Comparison of ENCODE assay signal across 8 cellular contexts in genomic region chr15:40942337-40942854, GRCh38. TPM values are rescaled to one million over a fixed set of nuclear protein-coding genes. Genes with fewer than 3 reads are reported as not detected.
A peak's percentile ranks its signal among the peaks of the same experiment; 100 is the strongest.
DNase-seq lines count a peak whose midpoint lies in the region; ATAC-seq, FAIRE-seq and TF ChIP-seq lines count a peak whose summit lies in the region.

No MANE protein-coding gene starts in this region.

- no TSS peak for BruUV-seq in K562 (replicated peaks; lab: Mats Ljungman, UMichigan)

- H3K9me2 ChIP-seq in DOHH2 (replicated peaks; ENCODE audit: control insufficient read depth, low read length), result no peaks in the 10 kb centered on the region
- H3K9me2 ChIP-seq in Karpas-422 (replicated peaks; ENCODE audit: insufficient read depth, low read length), result no peaks in the 10 kb centered on the region

- peak overlapping the region; percentile 76 for H3K9ac ChIP-seq in Karpas-422 (ENCODE audit: low read length)
- peak overlapping the region; percentile 57 to 88; a peak in 3 of 4 replicates for H3K9ac ChIP-seq in K562 (ENCODE audit: insufficient read depth in 1 of 2, low read depth in 2 of 2, low read length in 2 of 2)

- in situ Hi-C loops in K562 (cut with MboI), result no loop called here

- H3K4me3 ChIP-seq in DOHH2 (ENCODE audit: low read length), result peak overlapping the region; percentile 82
- H3K4me3 ChIP-seq in Karpas-422 (ENCODE audit: low read length), result peak overlapping the region; percentile 70
- H3K4me3 ChIP-seq in K562, result peak overlapping the region; percentile 56
- peak overlapping the region; percentile 42 to 57 (median 49) for H3K4me3 ChIP-seq in right lobe of liver
- peak overlapping the region; percentile 46 to 69 (median 55) for H3K4me3 ChIP-seq in upper lobe of left lung

- POLR2A ChIA-PET in K562 (lab: Yijun Ruan, JAX), result interaction anchor here (0.6 to 3.6 kb wide), 7 partner anchors 10 to 511 kb away, joined by 3 to 17 read pairs (median 4); partner anchors contain the start of gene CHAC1

- H4K20me1 ChIP-seq in DOHH2 (ENCODE audit: control insufficient read depth, insufficient read depth, low read depth, low read length), result no peaks in the 10 kb centered on the region
- H4K20me1 ChIP-seq in Karpas-422 (ENCODE audit: insufficient read depth, low read depth, low read length), result no peaks in the 10 kb centered on the region
- H4K20me1 ChIP-seq in K562 (replicated peaks; ENCODE audit: control insufficient read depth, insufficient read depth, low read length), result no peaks in the 10 kb centered on the region

- H3K79me2 ChIP-seq in DOHH2 (ENCODE audit: control insufficient read depth, low read length) (no peaks in the 10 kb centered on the region), Karpas-422 (ENCODE audit: low read length) (no peaks in the 10 kb centered on the region), K562 (ENCODE audit: control insufficient read depth, insufficient read depth, low read length) (no peaks in the 10 kb centered on the region)

- WGBS in K562 (ENCODE audit: insufficient coverage, low coverage, missing lambda C conversion rate), result 40% methylated on average over 14 of the region's 15 CpGs
- WGBS in right lobe of liver (ENCODE audit: insufficient coverage, low coverage, low lambda C conversion rate, missing lambda C conversion rate), result 32% methylated on average over 13 of the region's 15 CpGs
- 14 to 30% methylated on average over 11 to 15 of the region's 15 CpGs for WGBS in upper lobe of left lung, 2 donors

- H3K27me3 ChIP-seq in DOHH2 (ENCODE audit: control insufficient read depth, low read length) (no peaks in the 10 kb centered on the region), Karpas-422 (ENCODE audit: low read length) (no peaks in the 10 kb centered on the region), K562 (ENCODE audit: control insufficient read depth in 2 of 2, insufficient read depth in 2 of 2, low read length in 2 of 2) (peaks cover 2 to 13% of the 10 kb centered on the region in 2 experiments; a peak in 3 of 5 replicates), right lobe of liver (no peaks in the 10 kb centered on the region), upper lobe of left lung (no peaks in the 10 kb centered on the region)

- ATAC-seq in K562, result no peak; the same call in 2 of the 3 replicates
- ATAC-seq in right lobe of liver, result no peak
- no peak for ATAC-seq in upper lobe of left lung (ENCODE audit: low FRiP score in 2 of 2)
- no peak for ATAC-seq in GM21367 (IDR thresholded peaks at IDR 0.05; ENCODE audit: unreplicated experiment)

- DNase-seq in Karpas-422 (no peak), K562 (ENCODE audit: extremely low read depth in 1 of 4, low spot score in 3 of 4) (no peak), right lobe of liver (no peak), upper lobe of left lung (no peak), NCI-H2107 treated with DMSO at 0.1 percent for 48 hours (lab: John Stamatoyannopoulos, UW; ENCODE audit: unreplicated experiment) (no peak), GF-D8 (lab: John Stamatoyannopoulos, UW) (no peak)

- H3K9me3 ChIP-seq in DOHH2 (ENCODE audit: control insufficient read depth, insufficient read depth, low read length) (no peaks in the 10 kb centered on the region), Karpas-422 (ENCODE audit: low read length) (no peaks in the 10 kb centered on the region), K562 (replicated peaks; ENCODE audit: control insufficient read depth, insufficient read depth, low read depth, low read length) (no peaks in the 10 kb centered on the region), right lobe of liver (no peaks in the 10 kb centered on the region), upper lobe of left lung (no peaks in the 10 kb centered on the region)

- peak; percentile 4 for TF ChIP-seq CTCF in DOHH2 (IDR thresholded peaks at IDR 0.05; ENCODE audit: low read depth, low read length, poor library complexity, severe bottlenecking)
- TF ChIP-seq CTCF in K562 (IDR thresholded peaks at IDR 0.05 in 2 of 3, conservative IDR thresholded peaks at IDR 0.05 in 1 of 3; ENCODE audit: insufficient read depth in 2 of 3, low read depth in 1 of 3, low read length in 3 of 3), result no peak
- no peak for TF ChIP-seq CTCF in right lobe of liver (IDR thresholded peaks at IDR 0.05)
- no peak for TF ChIP-seq CTCF in upper lobe of left lung (IDR thresholded peaks at IDR 0.05)

- TF ChIP-seq RAD21 in K562 (CRISPR knock-in tag; conservative IDR thresholded peaks at IDR 0.05 in 1 of 2, IDR thresholded peaks at IDR 0.05 in 1 of 2), result no peak

- TF ChIP-seq EP300 in K562 (IDR thresholded peaks at IDR 0.05; ENCODE audit: low read length), result no peak
- TF ChIP-seq EP300 in upper lobe of left lung (IDR thresholded peaks at IDR 0.05), result no peak

- H3K36me3 ChIP-seq in DOHH2 (ENCODE audit: control insufficient read depth, low read length) (no peaks in the 10 kb centered on the region), Karpas-422 (ENCODE audit: insufficient read depth, low read length) (no peaks in the 10 kb centered on the region), K562 (ENCODE audit: control insufficient read depth, insufficient read depth, low read length) (no peaks in the 10 kb centered on the region), right lobe of liver (no peaks in the 10 kb centered on the region), upper lobe of left lung (peaks cover 0 to 6% (median 0%) of the 10 kb centered on the region in 4 donors)

- intact Hi-C loops in K562 (cut with micrococcal nuclease) (no loop called here), right lobe of liver (cut with DNase I) (no loop called here)

- peaks cover 31% of the 10 kb centered on the region for H3K4me1 ChIP-seq in DOHH2 (ENCODE audit: control insufficient read depth, low read length)
- peaks cover 27% of the 10 kb centered on the region for H3K4me1 ChIP-seq in Karpas-422 (ENCODE audit: low read length)
- peaks cover 5 to 28% of the 10 kb centered on the region in 2 experiments; a peak in 4 of 5 replicates for H3K4me1 ChIP-seq in K562 (replicated peaks in 1 of 2; ENCODE audit: control insufficient read depth in 2 of 2, insufficient read depth in 2 of 2, low read length in 2 of 2)
- peaks cover 0 to 24% (median 9%) of the 10 kb centered on the region in 4 donors for H3K4me1 ChIP-seq in right lobe of liver
- H3K4me1 ChIP-seq in upper lobe of left lung, result peaks cover 43 to 52% (median 49%) of the 10 kb centered on the region in 4 donors

- peak overlapping the region; percentile 92 for H2AFZ ChIP-seq in Karpas-422 (ENCODE audit: low read length)
- H2AFZ ChIP-seq in K562 (ENCODE audit: low read depth, low read length), result peak overlapping the region; percentile 98

- H3F3A ChIP-seq in DOHH2 (ENCODE audit: control insufficient read depth, insufficient read depth), result peaks cover 11% of the 10 kb centered on the region

- no peak for TF ChIP-seq POLR2A in K562 (conservative IDR thresholded peaks at IDR 0.05)
- no peak for TF ChIP-seq POLR2A in right lobe of liver (IDR thresholded peaks at IDR 0.05)
- TF ChIP-seq POLR2A in upper lobe of left lung (IDR thresholded peaks at IDR 0.05), result no peak

- CTCF ChIA-PET in K562 (lab: Yijun Ruan, JAX; ENCODE audit: low intra/inter-chr PET ratio), result interaction anchor here (1.1 kb wide), 1 partner anchor 83 kb away, joined by 3 read pairs; no protein-coding TSS in a partner anchor

- H3K9me1 ChIP-seq in K562 (ENCODE audit: control insufficient read depth, insufficient read depth, low read length), result no peaks in the 10 kb centered on the region

- FAIRE-seq in K562 (lab: Jason Lieb, UNC), result peak; percentile 49

- H3K27ac ChIP-seq in DOHH2 (ENCODE audit: low read depth, low read length) (no peak overlapping the region), Karpas-422 (ENCODE audit: low read length) (no peak overlapping the region), K562 (ENCODE audit: extremely low read depth, low read depth, low read length) (no peak overlapping the region), right lobe of liver (peak overlapping the region; percentile 66 to 78 (median 70)), upper lobe of left lung (peak overlapping the region; percentile 89 to 93 (median 91))

- peak overlapping the region; percentile 94 for H3K4me2 ChIP-seq in DOHH2 (ENCODE audit: low read length)
- H3K4me2 ChIP-seq in Karpas-422 (ENCODE audit: low read depth, low read length, poor library complexity, severe bottlenecking), result peak overlapping the region; percentile 84
- H3K4me2 ChIP-seq in K562 (ENCODE audit: insufficient read depth, low read length), result peak overlapping the region; percentile 74

RNA-seq across cellular contexts. Expression of gene CHAC1, which starts 10.9 kb away (rescaled TPM):
- 41.6 and 45.5 TPM in 2 replicates for total RNA-seq in Karpas-422 (2014; rRNA removed; shearing (Covaris generic); ENCODE audit: low replicate concordance)
- 6.0 and 19.1 TPM in 2 replicates for total RNA-seq in K562 (2011; cell fraction: chromatin; rRNA removed; ENCODE audit: low replicate concordance)
- total RNA-seq in K562 (2011; cell fraction: nucleolus; rRNA removed), result 22.9 and 29.7 TPM in 2 replicates
- total RNA-seq in K562 (2011; cell fraction: nucleoplasm; rRNA removed), result 12.4 and 15.8 TPM in 2 replicates
- total RNA-seq in K562 (2014; rRNA removed) (33.2 and 36.8 TPM in 2 replicates), K562 (2014; rRNA removed; fragmentation: Illumina TruSeq; extraction: Trizol) (6.3 and 7.5 TPM in 2 replicates), K562 (2015; rRNA removed; fragmentation: Illumina TruSeq; extraction: Trizol) (0.19 and 0.47 TPM in 2 replicates), K562 (2021) (29.6 and 33.3 TPM in 2 replicates), right lobe of liver (10 to 100 TPM in 2 of 6 experiments, 1 to 10 TPM in 1, under 1 TPM in 3; 0.22 to 11.6 (median 0.97) TPM), upper lobe of left lung (10 to 100 TPM in 1 of 6 donors, 1 to 10 TPM in 5; 2.6 to 11.1 (median 3.4) TPM)
- polyA plus RNA-seq in K562 (2011; rRNA removed) (7.1 and 16.0 TPM in 2 replicates), K562 (2014; fragmentation: Illumina TruSeq; extraction: Trizol) (15.1 and 32.3 TPM in 2 replicates), K562 (2014; fragmentation: Nextera tagmentation; extraction: Ambion mirVana) (1 to 10 TPM; 2.5 to 4.4 TPM), K562 (2014; rRNA removed) (33.6 and 39.0 TPM in 2 replicates)
- polyA plus RNA-seq in K562 (2011; cell fraction: cytosol; rRNA removed), result 20.6 and 22.9 TPM in 2 replicates
- 10.7 and 11.2 TPM in 2 replicates for polyA plus RNA-seq in K562 (2011; cell fraction: nucleus; rRNA removed)
- 2.9 and 41.9 TPM in 2 replicates for polyA plus RNA-seq in K562 (2012)
- 3.5 and 5.5 TPM in 2 replicates for polyA minus RNA-seq in K562 (2011; rRNA and poly(A)+ RNA removed)
- polyA minus RNA-seq in K562 (2011; cell fraction: cytosol; rRNA and poly(A)+ RNA removed), result 4.1 and 13.5 TPM in 2 replicates
- polyA minus RNA-seq in K562 (2011; cell fraction: nucleus; rRNA and poly(A)+ RNA removed), result 5.0 and 7.7 TPM in 2 replicates

RNA-seq across cellular contexts. Expression of gene DLL4, which starts 13.3 kb away (rescaled TPM):
- total RNA-seq in Karpas-422 (2014; rRNA removed; shearing (Covaris generic); ENCODE audit: low replicate concordance), result 0.36 TPM in 1 of 2 replicates, not detected in the other
- 3.0 and 5.4 TPM in 2 replicates for total RNA-seq in K562 (2011; cell fraction: chromatin; rRNA removed; ENCODE audit: low replicate concordance)
- 5.5 and 6.0 TPM in 2 replicates for total RNA-seq in K562 (2011; cell fraction: nucleolus; rRNA removed)
- total RNA-seq in K562 (2011; cell fraction: nucleoplasm; rRNA removed), result 2.8 and 3.7 TPM in 2 replicates
- total RNA-seq in K562 (2014; rRNA removed) (0.59 and 0.78 TPM in 2 replicates), K562 (2014; rRNA removed; fragmentation: Illumina TruSeq; extraction: Trizol) (0.26 and 0.40 TPM in 2 replicates), K562 (2015; rRNA removed; fragmentation: Illumina TruSeq; extraction: Trizol) (0.43 and 0.60 TPM in 2 replicates), K562 (2021) (1.1 and 1.3 TPM in 2 replicates), right lobe of liver (1 to 10 TPM; 2.9 to 8.7 (median 4.2) TPM), upper lobe of left lung (10 to 100 TPM in 5 of 6 donors, 1 to 10 TPM in 1; 9.5 to 38.0 (median 13.7) TPM)
- polyA plus RNA-seq in K562 (2011; rRNA removed) (0.40 and 0.77 TPM in 2 replicates), K562 (2014; fragmentation: Illumina TruSeq; extraction: Trizol) (0.42 and 0.62 TPM in 2 replicates), K562 (2014; fragmentation: Nextera tagmentation; extraction: Ambion mirVana) (under 1 TPM in 1 of 2 experiments, not detected in 1; 0.04 TPM), K562 (2014; rRNA removed) (0.30 and 0.89 TPM in 2 replicates)
- polyA plus RNA-seq in K562 (2011; cell fraction: cytosol; rRNA removed), result 0.46 and 0.75 TPM in 2 replicates
- polyA plus RNA-seq in K562 (2011; cell fraction: nucleus; rRNA removed), result 2.3 and 2.4 TPM in 2 replicates
- polyA plus RNA-seq in K562 (2012), result 0.30 and 0.60 TPM in 2 replicates
- 0.53 and 0.54 TPM in 2 replicates for polyA minus RNA-seq in K562 (2011; rRNA and poly(A)+ RNA removed)
- polyA minus RNA-seq in K562 (2011; cell fraction: cytosol; rRNA and poly(A)+ RNA removed), result 0.57 and 0.64 TPM in 2 replicates
- polyA minus RNA-seq in K562 (2011; cell fraction: nucleus; rRNA and poly(A)+ RNA removed), result 2.0 and 3.0 TPM in 2 replicates

RNA-seq across cellular contexts. Expression of gene VPS18, which starts 48.1 kb away (rescaled TPM):
- total RNA-seq in Karpas-422 (2014; rRNA removed; shearing (Covaris generic); ENCODE audit: low replicate concordance), result 12.6 and 18.1 TPM in 2 replicates
- total RNA-seq in K562 (2011; cell fraction: chromatin; rRNA removed; ENCODE audit: low replicate concordance), result 9.0 and 33.9 TPM in 2 replicates
- total RNA-seq in K562 (2011; cell fraction: nucleolus; rRNA removed), result 25.9 and 30.9 TPM in 2 replicates
- 9.9 and 14.4 TPM in 2 replicates for total RNA-seq in K562 (2011; cell fraction: nucleoplasm; rRNA removed)
- total RNA-seq in K562 (2014; rRNA removed), result 17.3 and 20.0 TPM in 2 replicates
- 4.3 and 5.3 TPM in 2 replicates for total RNA-seq in K562 (2014; rRNA removed; fragmentation: Illumina TruSeq; extraction: Trizol)
- 14.6 and 14.7 TPM in 2 replicates for total RNA-seq in K562 (2015; rRNA removed; fragmentation: Illumina TruSeq; extraction: Trizol)
- 19.9 and 20.8 TPM in 2 replicates for total RNA-seq in K562 (2021)
- 5.9 and 9.0 TPM in 2 replicates for polyA plus RNA-seq in K562 (2011; rRNA removed)
- polyA plus RNA-seq in K562 (2011; cell fraction: cytosol; rRNA removed), result 8.9 and 18.1 TPM in 2 replicates
- polyA plus RNA-seq in K562 (2011; cell fraction: nucleus; rRNA removed), result 9.1 and 13.6 TPM in 2 replicates
- polyA plus RNA-seq in K562 (2012), result 14.0 and 19.3 TPM in 2 replicates
- 9.5 and 11.8 TPM in 2 replicates for polyA plus RNA-seq in K562 (2014; fragmentation: Illumina TruSeq; extraction: Trizol)
- under 1 TPM; 0.73 to 0.88 TPM for polyA plus RNA-seq in K562 (2014; fragmentation: Nextera tagmentation; extraction: Ambion mirVana)
- 8.5 and 9.9 TPM in 2 replicates for polyA plus RNA-seq in K562 (2014; rRNA removed)
- polyA minus RNA-seq in K562 (2011; rRNA and poly(A)+ RNA removed), result 15.1 and 21.7 TPM in 2 replicates
- polyA minus RNA-seq in K562 (2011; cell fraction: cytosol; rRNA and poly(A)+ RNA removed), result 17.4 and 23.2 TPM in 2 replicates
- polyA minus RNA-seq in K562 (2011; cell fraction: nucleus; rRNA and poly(A)+ RNA removed), result 7.5 and 10.6 TPM in 2 replicates
- 10 to 100 TPM in 5 of 6 experiments, 1 to 10 TPM in 1; 8.4 to 24.7 (median 12.9) TPM for total RNA-seq in right lobe of liver
- 10 to 100 TPM; 19.9 to 43.2 (median 29.2) TPM for total RNA-seq in upper lobe of left lung

Comparison
In these comparisons a context has a peak if more than half of its experiments do, and no peak if none do; other contexts are left out.
1. H3K27ac ChIP-seq: peak in right lobe of liver (3 of 3) and upper lobe of left lung (4 of 4); none in DOHH2 (single experiment), Karpas-422 (single experiment) and K562 (single experiment).
2. Peak in every context shown above with its lines, with median percentiles within 50 percentile points of each other: H3K4me2 ChIP-seq and H3K4me3 ChIP-seq.